Comparison of ENCODE assay signal across 8 cellular contexts in the genomic region with DNA sequence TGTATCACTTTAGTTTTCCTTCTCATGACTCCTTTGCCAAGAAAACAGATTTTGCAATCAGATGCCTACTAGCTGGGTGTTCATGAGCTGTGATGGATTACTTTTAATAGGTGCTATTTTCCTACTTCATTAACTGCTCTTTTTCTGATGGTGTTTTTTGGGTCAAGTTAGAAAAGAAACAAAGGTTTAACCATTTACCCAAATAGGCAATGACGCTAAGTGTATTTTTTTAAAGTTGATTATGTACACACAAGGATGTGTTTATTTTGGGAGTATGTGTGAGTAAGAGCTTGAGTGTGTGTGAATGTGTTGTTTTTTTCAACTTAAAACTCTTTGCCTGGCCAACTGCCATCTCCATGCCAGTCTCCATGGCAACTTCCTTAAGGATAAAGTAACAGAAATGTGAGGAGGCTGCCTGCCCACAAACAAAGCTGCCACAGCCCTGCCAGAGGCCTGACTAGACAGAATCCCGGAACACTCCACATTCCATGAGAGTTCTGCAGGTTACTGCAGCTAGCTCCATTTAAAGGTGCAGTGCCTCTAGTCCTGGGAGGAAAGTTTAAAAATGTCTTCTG.
DNase-seq lines count a peak whose midpoint lies in the region; ATAC-seq and TF ChIP-seq lines count a peak whose summit lies in the region.

No MANE protein-coding gene starts in this region.

- H3K4me3 ChIP-seq in epithelial cell of esophagus (ENCODE audit: low read length) (no peak overlapping the region), WERI-Rb-1 (ENCODE audit: low read depth, low read length) (no peak overlapping the region), colonic mucosa (no peak overlapping the region)
- no peak overlapping the region for H3K4me3 ChIP-seq in CD8-positive, alpha-beta memory T cell (ENCODE audit: low read length)

- no peaks in the 10 kb centered on the region for H3K27me3 Mint-ChIP-seq in CD8-positive, alpha-beta memory T cell
- peaks cover 2% of the 10 kb centered on the region for H3K27me3 Mint-ChIP-seq in activated naive CD8-positive, alpha-beta T cell treated with anti-CD3 and anti-CD28 coated beads, Interleukin-2, amount 50 U/mL, for 24 hours

- H3K4me1 Mint-ChIP-seq in CD8-positive, alpha-beta memory T cell: no peaks in the 10 kb centered on the region
- H3K4me1 Mint-ChIP-seq in activated naive CD8-positive, alpha-beta T cell treated with anti-CD3 and anti-CD28 coated beads, Interleukin-2, amount 50 U/mL, for 24 hours: no peaks in the 10 kb centered on the region

- intact Hi-C loops in colonic mucosa (cut with DNase I): no loop called here

- no peaks in the 10 kb centered on the region for H3K36me3 ChIP-seq in CD8-positive, alpha-beta memory T cell (ENCODE audit: insufficient read depth, low read length)
- H3K36me3 ChIP-seq in WERI-Rb-1: no peaks in the 10 kb centered on the region
- H3K36me3 ChIP-seq in colonic mucosa: no peaks in the 10 kb centered on the region

- H3K27me3 ChIP-seq in CD8-positive, alpha-beta memory T cell (ENCODE audit: insufficient read depth, low read length, poor library complexity, severe bottlenecking): no peaks in the 10 kb centered on the region
- H3K27me3 ChIP-seq in WERI-Rb-1 (ENCODE audit: insufficient read depth, low read depth, severe bottlenecking): no peaks in the 10 kb centered on the region
- no peaks in the 10 kb centered on the region for H3K27me3 ChIP-seq in colonic mucosa

- no peaks in the 10 kb centered on the region for H3K4me1 ChIP-seq in CD8-positive, alpha-beta memory T cell (ENCODE audit: insufficient read depth, low read length)
- no peaks in the 10 kb centered on the region for H3K4me1 ChIP-seq in colonic mucosa

- H3K27ac Mint-ChIP-seq in CD8-positive, alpha-beta memory T cell: no peak overlapping the region
- no peak overlapping the region for H3K27ac Mint-ChIP-seq in activated naive CD8-positive, alpha-beta T cell treated with anti-CD3 and anti-CD28 coated beads, Interleukin-2, amount 50 U/mL, for 24 hours

- no peak for ATAC-seq in activated naive CD8-positive, alpha-beta T cell treated with anti-CD3 and anti-CD28 coated beads, Interleukin-2, amount 50 U/mL, for 24 hours

- POLR2A ChIA-PET in CD8-positive, alpha-beta memory T cell (lab: Charles Lee): no interaction called here

- no peak overlapping the region for H3K9ac ChIP-seq in colonic mucosa (ENCODE audit: low read depth in 2 of 2, low read length in 2 of 2)

- CTCF ChIA-PET in CD8-positive, alpha-beta memory T cell (lab: Charles Lee): no interaction called here

- H3K27ac ChIP-seq in CD8-positive, alpha-beta memory T cell (ENCODE audit: low read depth, low read length): no peak overlapping the region
- H3K27ac ChIP-seq in WERI-Rb-1 (no peak overlapping the region), colonic mucosa (no peak overlapping the region)

- H3K9me3 ChIP-seq in CD8-positive, alpha-beta memory T cell (ENCODE audit: low read length): no peaks in the 10 kb centered on the region
- no peaks in the 10 kb centered on the region for H3K9me3 ChIP-seq in WERI-Rb-1 (ENCODE audit: severe bottlenecking)
- no peaks in the 10 kb centered on the region for H3K9me3 ChIP-seq in colonic mucosa

- H3K36me3 Mint-ChIP-seq in CD8-positive, alpha-beta memory T cell: no peaks in the 10 kb centered on the region
- H3K36me3 Mint-ChIP-seq in activated naive CD8-positive, alpha-beta T cell treated with anti-CD3 and anti-CD28 coated beads, Interleukin-2, amount 50 U/mL, for 24 hours (ENCODE audit: low read depth): no peaks in the 10 kb centered on the region

- no peak for TF ChIP-seq CTCF in epithelial cell of esophagus (IDR thresholded peaks at IDR 0.05; ENCODE audit: insufficient read depth, low read depth, low read length, missing control alignments)
- no peak for TF ChIP-seq CTCF in WERI-Rb-1 (IDR thresholded peaks at IDR 0.05; ENCODE audit: low read depth, low read length)
- no peak for TF ChIP-seq CTCF in colonic mucosa (IDR thresholded peaks at IDR 0.05)

- H3K9me3 Mint-ChIP-seq in CD8-positive, alpha-beta memory T cell: peaks cover 0 to 6% (median 2%) of the 10 kb centered on the region in 5 donors
- peaks cover 5% of the 10 kb centered on the region for H3K9me3 Mint-ChIP-seq in activated naive CD8-positive, alpha-beta T cell treated with anti-CD3 and anti-CD28 coated beads, Interleukin-2, amount 50 U/mL, for 24 hours

- H3K4me3 Mint-ChIP-seq in CD8-positive, alpha-beta memory T cell: no peak overlapping the region
- no peak overlapping the region for H3K4me3 Mint-ChIP-seq in activated naive CD8-positive, alpha-beta T cell treated with anti-CD3 and anti-CD28 coated beads, Interleukin-2, amount 50 U/mL, for 24 hours

- peak; percentile 89 for DNase-seq in GM04504 (ENCODE audit: low read depth)
- peak; percentile 74 for DNase-seq in NCI-H774 (lab: John Stamatoyannopoulos, UW)
- DNase-seq in epithelial cell of esophagus (ENCODE audit: low read depth): peak; percentile 99
- DNase-seq in myocyte (ENCODE audit: low read depth): peak; percentile 99
- DNase-seq in CD8-positive, alpha-beta memory T cell: no peak
- DNase-seq in activated naive CD8-positive, alpha-beta T cell treated with anti-CD3 and anti-CD28 coated beads, Interleukin-2, amount 50 U/mL, for 24 hours: no peak
- no peak for DNase-seq in WERI-Rb-1
- no peak for DNase-seq in colonic mucosa

Comparison
In these comparisons a context has a peak if more than half of its experiments do, and no peak if none do; other contexts are left out.
1. DNase-seq: peak in GM04504 (single experiment), NCI-H774 (single experiment), epithelial cell of esophagus (single experiment) and myocyte (single experiment); none in CD8-positive, alpha-beta memory T cell (0 of 5), activated naive CD8-positive, alpha-beta T cell treated with anti-CD3 and anti-CD28 coated beads, Interleukin-2, amount 50 U/mL, for 24 hours (single experiment), WERI-Rb-1 (single experiment) and colonic mucosa (single experiment).